Comparison of ENCODE assay signal across 7 cellular contexts in genomic region chr9:116137010-116137409, GRCh38. TPM values are rescaled to one million over a fixed set of nuclear protein-coding genes. Genes with fewer than 3 reads are reported as not detected.
"Had no signal": no experiment of that assay in that cellular context is flagged by ENCODE, and none has a peak within 500 bp of the region (broad histone marks: within the 10 kb centered on the region; RNA-seq: fewer than 3 reads in every experiment).

No MANE protein-coding gene starts in this region.

- H3K9me3 Mint-ChIP-seq: HFFc6 had no signal

- DNase-seq: GOT3, HFFc6, IMR-90, KBM-7 had no signal

- FAIRE-seq: HTR-8/SVneo had no signal

- H3K27ac Mint-ChIP-seq: HFFc6 had no signal

- ATAC-seq: HCT116 had no signal

- H3K4me3 Mint-ChIP-seq: HFFc6 had no signal

RNA-seq across cellular contexts. Expression of gene PAPPA, which starts 16.6 kb away (rescaled TPM):
- total RNA-seq: HT-29 had no signal
